29 cellular contexts compared by ENCODE assay signal in genomic region chr2:23283-23682, GRCh38. TPM values are rescaled to one million over a fixed set of nuclear protein-coding genes. Genes with fewer than 3 reads are reported as not detected.
DNase-seq lines count a peak whose midpoint lies in the region; ATAC-seq, FAIRE-seq and TF ChIP-seq lines count a peak whose summit lies in the region.
"Had no signal": no experiment of that assay in that cellular context is flagged by ENCODE, and none has a peak within 500 bp of the region (broad histone marks: within the 10 kb centered on the region; RNA-seq: fewer than 3 reads in every experiment).

No MANE protein-coding gene starts in this region.

- no peak overlapping the region for H2AFZ ChIP-seq in HepG2 (ENCODE audit: low read length)
- H2AFZ ChIP-seq: GM23338 had no signal

- peak overlapping the region; percentile 29 to 59 for H3K27ac Mint-ChIP-seq in natural killer cell
- H3K27ac Mint-ChIP-seq: CD8-positive, alpha-beta T cell; GM23338; H9 had no signal

- no peaks in the 10 kb centered on the region for H3K79me2 ChIP-seq in HepG2 (ENCODE audit: insufficient read depth, low read length)

- TF ChIP-seq CTCF in liver (IDR thresholded peaks at IDR 0.05; ENCODE audit: low read depth, low read length, missing input control) (no peak), HepG2 (CRISPR knock-in tag; IDR thresholded peaks at IDR 0.05) (no peak), VCaP (conservative IDR thresholded peaks at IDR 0.05) (no peak), natural killer cell (IDR thresholded peaks at IDR 0.05) (no peak)

- CTCF ChIA-PET in HepG2 (lab: Yijun Ruan, JAX; ENCODE audit: low intra/inter-chr PET ratio, low total read pairs): no interaction called here

- H3K9me3 Mint-ChIP-seq in natural killer cell: no peaks in the 10 kb centered on the region
- H3K9me3 Mint-ChIP-seq: CD8-positive, alpha-beta T cell; GM23338 had no signal

- H3K36me3 ChIP-seq in liver (ENCODE audit: control insufficient read depth in 4 of 4, insufficient read depth in 3 of 4, low read depth in 1 of 4, low read length in 3 of 4) (no peaks in the 10 kb centered on the region), HepG2 (replicated peaks in 1 of 2; ENCODE audit: control insufficient read depth in 1 of 2, insufficient read depth in 2 of 2, low read length in 2 of 2) (no peaks in the 10 kb centered on the region)

- in situ Hi-C loops in HepG2 (cut with HindIII; ENCODE audit: extremely low pct_ligation_motif_present, low pct_unique_long_range_greater_than_20kb): no loop called here

- H3K27ac ChIP-seq in liver (ENCODE audit: low read depth in 1 of 2, low read length in 2 of 2): peak overlapping the region; percentile 76 to 78
- H3K27ac ChIP-seq in HepG2 (ENCODE audit: extremely low read length, insufficient read depth, low read length): no peak overlapping the region
- H3K27ac ChIP-seq in VCaP: peak overlapping the region; percentile 40; the same call in 1 of the 2 replicates
- H3K27ac ChIP-seq: RWPE1 had no signal

- intact Hi-C loops in HepG2 (cut with micrococcal nuclease; ENCODE audit: unreplicated experiment) (no loop called here), natural killer cell (cut with micrococcal nuclease) (no loop called here)

- TF ChIP-seq RAD21 in liver (IDR thresholded peaks at IDR 0.05) (peak in 1 of 2 donors; percentile 31), HepG2 (CRISPR knock-in tag; IDR thresholded peaks at IDR 0.05) (no peak)

- ATAC-seq in HepG2 (no peak), natural killer cell (no peak), HG02798 (IDR thresholded peaks at IDR 0.05; ENCODE audit: poor library complexity, unreplicated experiment) (no peak), GM18511 (IDR thresholded peaks at IDR 0.05; ENCODE audit: unreplicated experiment) (no peak), HG03457 (IDR thresholded peaks at IDR 0.05; ENCODE audit: unreplicated experiment) (no peak)
- ATAC-seq: CD8-positive, alpha-beta T cell; GM12878; GM23338; Panc1; T-cell had no signal

- H3K9ac ChIP-seq in liver (ENCODE audit: low read depth in 1 of 2, low read length in 2 of 2) (no peak overlapping the region), HepG2 (ENCODE audit: insufficient read depth, low read depth, low read length) (no peak overlapping the region)
- H3K9ac ChIP-seq: KMS-11 had no signal

- H3K9me3 ChIP-seq in liver (ENCODE audit: control insufficient read depth in 4 of 4, low read length in 3 of 4) (no peaks in the 10 kb centered on the region), HepG2 (ENCODE audit: low read length) (no peaks in the 10 kb centered on the region)
- H3K9me3 ChIP-seq: Caco-2 had no signal

- no peaks in the 10 kb centered on the region for H3K27me3 Mint-ChIP-seq in natural killer cell (ENCODE audit: low read depth in 2 of 2)

- no peaks in the 10 kb centered on the region for H4K20me1 ChIP-seq in HepG2 (ENCODE audit: insufficient read depth, low read length)

- H3K4me1 Mint-ChIP-seq in natural killer cell: peaks cover 52 to 57% of the 10 kb centered on the region in 2 donors

- no peak for TF ChIP-seq POLR2A in HepG2 (IDR thresholded peaks at IDR 0.05; ENCODE audit: insufficient read depth in 1 of 2, low read depth in 2 of 2, low read length in 2 of 2)

- POLR2A ChIA-PET in HepG2 (lab: Yijun Ruan, JAX): no interaction called here

- FAIRE-seq in HepG2 (lab: Jason Lieb, UNC): no peak
- FAIRE-seq: G401.6, GM12878 had no signal

- no peak overlapping the region for H3K4me2 ChIP-seq in HepG2 (ENCODE audit: low read depth, low read length)
- H3K4me2 ChIP-seq: GM23338 had no signal

- H3K4me3 ChIP-seq in liver (ENCODE audit: low read depth in 1 of 3, low read length in 3 of 3) (peak overlapping the region in 1 of 3 donors; percentile 19), HepG2 (replicated peaks in 1 of 3; ENCODE audit: insufficient read depth in 1 of 3, low read depth in 2 of 3, low read length in 3 of 3) (no peak overlapping the region)
- H3K4me3 ChIP-seq: GM12878, GM23338 had no signal

- H3K4me1 ChIP-seq in liver (ENCODE audit: control insufficient read depth in 4 of 4, insufficient read depth in 4 of 4, low read length in 3 of 4): peaks cover 11 to 34% (median 29%) of the 10 kb centered on the region in 4 donors
- no peaks in the 10 kb centered on the region for H3K4me1 ChIP-seq in HepG2 (ENCODE audit: insufficient read depth, low read length)
- H3K4me1 ChIP-seq: Caco-2 had no signal

- 49% methylated on average over 1 of the region's 1 CpG for WGBS in liver
- 0% methylated on average over 1 of the region's 1 CpG for WGBS in HepG2 (ENCODE audit: low lambda C conversion rate)

- H3K36me3 Mint-ChIP-seq in natural killer cell: no peaks in the 10 kb centered on the region
- H3K36me3 Mint-ChIP-seq: CD8-positive, alpha-beta T cell; T-cell had no signal

- no peak for TF ChIP-seq EP300 in HepG2 (IDR thresholded peaks at IDR 0.05; ENCODE audit: low read depth in 2 of 2, low read length in 2 of 2)
- TF ChIP-seq EP300 in HepG2 (CRISPR knock-in tag; IDR thresholded peaks at IDR 0.05; ENCODE audit: borderline replicate concordance): no peak

- peak overlapping the region; percentile 36 for H3K4me3 Mint-ChIP-seq in natural killer cell
- H3K4me3 Mint-ChIP-seq: CD8-positive, alpha-beta T cell; GM23338; H9 had no signal

- no TSS peak for BruUV-seq in HepG2 (replicated peaks; lab: Mats Ljungman, UMichigan)

- H3K27me3 ChIP-seq in liver (ENCODE audit: control insufficient read depth in 4 of 4, insufficient read depth in 4 of 4, low read length in 3 of 4) (no peaks in the 10 kb centered on the region), HepG2 (ENCODE audit: control insufficient read depth in 1 of 2, insufficient read depth in 2 of 2, low read length in 2 of 2) (0 out of 5 replicates have a peak, but pooled peaks cover 0 to 7% of the 10 kb centered on the region in 2 experiments)

- DNase-seq in HepG2 (ENCODE audit: low spot score): no peak
- DNase-seq in natural killer cell: no peak
- DNase-seq: C1 segment of cervical spinal cord; Caco-2; CD8-positive, alpha-beta T cell; H9; IMR-90; MV-4-11; NCI-H1105; NCI-H1436 treated with DMSO at 0.1 percent for 48 hours; NCI-H187 treated with DMSO at 0.1 percent for 48 hours; NCI-H2171 treated with DMSO at 0.1 percent for 48 hours; NCI-H345; NCI-H510A treated with DMSO at 0.1 percent for 48 hours; NCI-H774; SHP77; T-cell had no signal

TF ChIP-seq in liver, 16 proteins besides CTCF, POLR2A, EP300 and RAD21 (continues in another document):
- TF ChIP-seq JUND (IDR thresholded peaks at IDR 0.05) (peak; percentile 45 to 67), NR2F2 (IDR thresholded peaks at IDR 0.05) (no peak), FOXA1 (IDR thresholded peaks at IDR 0.05) (peak; percentile 73), ATF3 (IDR thresholded peaks at IDR 0.05) (peak; percentile 43)

TF ChIP-seq in HepG2, 621 proteins besides CTCF, POLR2A, EP300 and RAD21 (continues in another document):
- TF ChIP-seq ZNF260 (CRISPR knock-in tag; IDR thresholded peaks at IDR 0.05; ENCODE audit: borderline replicate concordance, low read depth) (no peak), CENPBD1 (CRISPR knock-in tag; IDR thresholded peaks at IDR 0.05; ENCODE audit: borderline replicate concordance, low read depth) (no peak), ZNF383 (CRISPR knock-in tag; IDR thresholded peaks at IDR 0.05; ENCODE audit: borderline replicate concordance) (no peak), CREB3 (CRISPR knock-in tag; IDR thresholded peaks at IDR 0.05) (no peak)

RNA-seq across cellular contexts. Expression of gene FAM110C, which starts 23.0 kb away (rescaled TPM):
- 10 to 100 TPM in 1 of 2 donors, 1 to 10 TPM in 1; 5.0 to 18.2 TPM for total RNA-seq in liver
- polyA plus RNA-seq in liver: 1 to 10 TPM; 4.8 to 4.9 TPM
- total RNA-seq in HepG2 (2016; rRNA removed; fragmentation: Illumina TruSeq; extraction: Trizol): 0.34 and 1.2 TPM in 2 replicates
- total RNA-seq in HepG2 (2016; cell fraction: cytosol; rRNA removed; fragmentation: Illumina TruSeq; extraction: Trizol; ENCODE audit: low read depth): 0.53 TPM in 1 of 2 replicates, not detected in the other
- 0.56 and 0.84 TPM in 2 replicates for total RNA-seq in HepG2 (2016; cell fraction: insoluble cytoplasmic fraction; rRNA removed; fragmentation: Illumina TruSeq; extraction: Trizol)
- total RNA-seq in HepG2 (2016; cell fraction: membrane; rRNA removed; fragmentation: Illumina TruSeq; extraction: Trizol): 0.28 and 0.40 TPM in 2 replicates
- 0.53 and 0.62 TPM in 2 replicates for total RNA-seq in HepG2 (2016; cell fraction: nucleus; rRNA removed; fragmentation: Illumina TruSeq; extraction: Trizol)
- 3.5 and 3.9 TPM in 2 replicates for polyA plus RNA-seq in HepG2 (2011; rRNA removed)
- polyA plus RNA-seq in HepG2 (2011; cell fraction: cytosol; rRNA removed): 1.7 and 2.2 TPM in 2 replicates
- polyA plus RNA-seq in HepG2 (2011; cell fraction: nucleus; rRNA removed): 3.6 and 4.3 TPM in 2 replicates
- 1.8 and 2.6 TPM in 2 replicates for polyA plus RNA-seq in HepG2 (2012)
- 0.07 and 0.27 TPM in 2 replicates for polyA plus RNA-seq in HepG2 (2016; cell fraction: cytosol; fragmentation: Illumina TruSeq; extraction: Trizol; ENCODE audit: low read depth)
- polyA plus RNA-seq in HepG2 (2016; cell fraction: insoluble cytoplasmic fraction; fragmentation: Illumina TruSeq; extraction: Trizol; ENCODE audit: low read depth): 0.24 and 0.50 TPM in 2 replicates
- 0.15 and 0.45 TPM in 2 replicates for polyA plus RNA-seq in HepG2 (2016; cell fraction: membrane; fragmentation: Illumina TruSeq; extraction: Trizol; ENCODE audit: low read depth)
- polyA plus RNA-seq in HepG2 (2016; cell fraction: nucleus; fragmentation: Illumina TruSeq; extraction: Trizol; ENCODE audit: insufficient read depth, low read depth): 1.4 and 1.5 TPM in 2 replicates
- 0.72 and 1.8 TPM in 2 replicates for polyA minus RNA-seq in HepG2 (2011; rRNA and poly(A)+ RNA removed; ENCODE audit: low replicate concordance)
- polyA minus RNA-seq in HepG2 (2011; cell fraction: cytosol; rRNA and poly(A)+ RNA removed): 3.2 and 5.4 TPM in 2 replicates
- 5.7 and 7.6 TPM in 2 replicates for polyA minus RNA-seq in HepG2 (2011; cell fraction: nucleus; rRNA and poly(A)+ RNA removed)
- 1 to 10 TPM; 1.3 to 8.5 (median 3.6) TPM for total RNA-seq in natural killer cell
- total RNA-seq: GM12878, IMR-90, OCI-LY7 had no signal
- polyA plus RNA-seq: GM12878, IMR-90 had no signal
